ENCODE assay signal across 24 cellular contexts in genomic region chr11:34317038-34317360, GRCh38. TPM values are rescaled to one million over a fixed set of nuclear protein-coding genes. Genes with fewer than 3 reads are reported as not detected.
DNase-seq lines count a peak whose midpoint lies in the region; ATAC-seq, FAIRE-seq and TF ChIP-seq lines count a peak whose summit lies in the region.
"Had no signal": no experiment of that assay in that cellular context is flagged by ENCODE, and none has a peak within 500 bp of the region (broad histone marks: within the 10 kb centered on the region; RNA-seq: fewer than 3 reads in every experiment).

No MANE protein-coding gene starts in this region.

- no peaks in the 10 kb centered on the region for H3K36me3 Mint-ChIP-seq in neural crest cell (ENCODE audit: low read depth)
- H3K36me3 Mint-ChIP-seq in stimulated activated naive B cell treated with anti-CD40 and anti-IgM and Interleukin-4, amounts not matched to agents 10 μg/mL and 1 μg/mL and 100 μg/mL, for 72 hours: peaks cover 9 to 27% of the 10 kb centered on the region in 2 donors
- H3K36me3 Mint-ChIP-seq: CD4-positive, CD25-positive, alpha-beta regulatory T cell had no signal

- no peak overlapping the region for H3K9ac ChIP-seq in HepG2 (ENCODE audit: insufficient read depth, low read depth, low read length)
- H3K9ac ChIP-seq: BLaER1 had no signal

- no peak overlapping the region for H3K4me3 Mint-ChIP-seq in neural crest cell
- no peak overlapping the region for H3K4me3 Mint-ChIP-seq in stimulated activated naive B cell treated with anti-CD40 and anti-IgM and Interleukin-4, amounts not matched to agents 10 μg/mL and 1 μg/mL and 100 μg/mL, for 72 hours
- H3K4me3 Mint-ChIP-seq: CD4-positive, CD25-positive, alpha-beta regulatory T cell had no signal

- no peaks in the 10 kb centered on the region for H3K27me3 Mint-ChIP-seq in neural crest cell (ENCODE audit: low read depth)
- no peaks in the 10 kb centered on the region for H3K27me3 Mint-ChIP-seq in stimulated activated naive B cell treated with anti-CD40 and anti-IgM and Interleukin-4, amounts not matched to agents 10 μg/mL and 1 μg/mL and 100 μg/mL, for 72 hours

- BruUV-seq in HepG2 (replicated peaks; lab: Mats Ljungman, UMichigan): no TSS peak

- FAIRE-seq in HepG2 (lab: Jason Lieb, UNC): no peak
- FAIRE-seq: D721Med, GM19239, H1 had no signal

- no peaks in the 10 kb centered on the region for H4K20me1 ChIP-seq in HepG2 (ENCODE audit: insufficient read depth, low read length)
- H4K20me1 ChIP-seq: BLaER1 had no signal

- TF ChIP-seq EP300 in HepG2 (IDR thresholded peaks at IDR 0.05; ENCODE audit: low read depth in 2 of 2, low read length in 2 of 2): no peak
- no peak for TF ChIP-seq EP300 in HepG2 (CRISPR knock-in tag; IDR thresholded peaks at IDR 0.05; ENCODE audit: borderline replicate concordance)

- CTCF ChIA-PET in HepG2 (lab: Yijun Ruan, JAX; ENCODE audit: low intra/inter-chr PET ratio, low total read pairs): no interaction called here

- no peaks in the 10 kb centered on the region for H3K9me3 ChIP-seq in cardiac muscle cell (ENCODE audit: low read depth)
- no peaks in the 10 kb centered on the region for H3K9me3 ChIP-seq in HepG2 (ENCODE audit: low read length)
- H3K9me3 ChIP-seq: BLaER1, SJCRH30 had no signal

- peak overlapping the region; percentile 94 for H3K27ac Mint-ChIP-seq in neural crest cell (ENCODE audit: unreplicated experiment)
- peak overlapping the region; percentile 9 for H3K27ac Mint-ChIP-seq in stimulated activated naive B cell treated with anti-CD40 and anti-IgM and Interleukin-4, amounts not matched to agents 10 μg/mL and 1 μg/mL and 100 μg/mL, for 72 hours
- H3K27ac Mint-ChIP-seq: CD4-positive, CD25-positive, alpha-beta regulatory T cell had no signal

- no peak overlapping the region for H2AFZ ChIP-seq in HepG2 (ENCODE audit: low read length)
- H2AFZ ChIP-seq: PC-9 had no signal

- no peak for TF ChIP-seq RAD21 in HepG2 (CRISPR knock-in tag; IDR thresholded peaks at IDR 0.05)

- in situ Hi-C loops in HepG2 (cut with HindIII; ENCODE audit: extremely low pct_ligation_motif_present, low pct_unique_long_range_greater_than_20kb): no loop called here

- H3K36me3 ChIP-seq in cardiac muscle cell (no peaks in the 10 kb centered on the region), HepG2 (replicated peaks in 1 of 2; ENCODE audit: control insufficient read depth in 1 of 2, insufficient read depth in 2 of 2, low read length in 2 of 2) (peaks cover 4 to 10% of the 10 kb centered on the region in 2 experiments; a peak in 1 of 5 replicates)
- H3K36me3 ChIP-seq: BLaER1, SJCRH30 had no signal

- TF ChIP-seq CTCF in cardiac muscle cell (IDR thresholded peaks at IDR 0.05; ENCODE audit: low read depth, low read length) (no peak), HepG2 (CRISPR knock-in tag; IDR thresholded peaks at IDR 0.05) (no peak), neural crest cell (conservative IDR thresholded peaks at IDR 0.05) (no peak)

- no peak for TF ChIP-seq POLR2A in HepG2 (IDR thresholded peaks at IDR 0.05; ENCODE audit: insufficient read depth in 1 of 2, low read depth in 2 of 2, low read length in 2 of 2)

- H3K4me2 ChIP-seq in HepG2 (ENCODE audit: low read depth, low read length): no peak overlapping the region
- H3K4me2 ChIP-seq: PC-9 had no signal

- H3K4me1 ChIP-seq in cardiac muscle cell (ENCODE audit: low read depth) (peaks cover 40% of the 10 kb centered on the region), HepG2 (ENCODE audit: insufficient read depth, low read length) (peaks cover 68% of the 10 kb centered on the region)
- H3K4me1 ChIP-seq: SJCRH30 had no signal

- no peak for DNase-seq in cardiac muscle cell (ENCODE audit: low read depth in 1 of 2, low spot score in 1 of 2)
- no peak for DNase-seq in cardiac septum (ENCODE audit: low spot score)
- DNase-seq in HepG2 (ENCODE audit: low spot score): peak; percentile 50
- no peak for DNase-seq in neural crest cell (ENCODE audit: low read depth, low spot score)
- DNase-seq in stimulated activated naive B cell treated with anti-CD40 and anti-IgM and Interleukin-4, amounts not matched to agents 10 μg/mL and 1 μg/mL and 100 μg/mL, for 72 hours: no peak
- DNase-seq in activated effector memory CD4-positive, alpha-beta T cell treated with anti-CD3 and anti-CD28 coated beads, Interleukin-2, amount 50 U/mL, for 16 hours: no peak
- DNase-seq in activated CD4-positive, alpha-beta T cell treated with anti-CD3 and anti-CD28 coated beads, Interleukin-2, amount 50 U/mL, for 48 hours: no peak
- DNase-seq in NCI-H510A treated with DMSO at 0.1 percent for 48 hours (lab: John Stamatoyannopoulos, UW): no peak
- DNase-seq: 8988T; CD4-positive, CD25-positive, alpha-beta regulatory T cell; HCEC 1CT; NCI-H1092; NCI-H1417 treated with DMSO at 0.1 percent for 48 hours; NCI-H187; NCI-H2081 treated with DMSO at 0.1 percent for 48 hours; NCI-H524 treated with DMSO at 0.1 percent for 48 hours; NCI-H82; NK-92 treated with Interleukin-12 subunit alpha and Interleukin-12 subunit beta, amount 100 ng/mL, for 24 hours had no signal

- H3K4me3 ChIP-seq in cardiac muscle cell (no peak overlapping the region), HepG2 (replicated peaks in 1 of 3; ENCODE audit: insufficient read depth in 1 of 3, low read depth in 2 of 3, low read length in 3 of 3) (no peak overlapping the region)
- H3K4me3 ChIP-seq: BLaER1, PC-9, SJCRH30 had no signal

- peak; percentile 51 for ATAC-seq in HepG2
- no peak for ATAC-seq in stimulated activated naive B cell treated with anti-CD40 and anti-IgM and Interleukin-4, amounts not matched to agents 10 μg/mL and 1 μg/mL and 100 μg/mL, for 72 hours (replicated peaks)

- POLR2A ChIA-PET in HepG2 (lab: Yijun Ruan, JAX): interaction anchor here (4.2 kb wide), 1 partner anchor 41 kb away, joined by 20 read pairs; the partner anchor contains the start of gene ABTB2

- H3K27ac ChIP-seq in cardiac muscle cell: peak overlapping the region; percentile 56
- H3K27ac ChIP-seq in HepG2 (ENCODE audit: extremely low read length, insufficient read depth, low read length): peak overlapping the region; percentile 30
- H3K27ac ChIP-seq: BLaER1, PC-9, SJCRH30 had no signal

- peaks cover 13% of the 10 kb centered on the region for H3K79me2 ChIP-seq in HepG2 (ENCODE audit: insufficient read depth, low read length)

- H3K9me3 Mint-ChIP-seq in neural crest cell: no peaks in the 10 kb centered on the region
- no peaks in the 10 kb centered on the region for H3K9me3 Mint-ChIP-seq in stimulated activated naive B cell treated with anti-CD40 and anti-IgM and Interleukin-4, amounts not matched to agents 10 μg/mL and 1 μg/mL and 100 μg/mL, for 72 hours
- H3K9me3 Mint-ChIP-seq: CD4-positive, CD25-positive, alpha-beta regulatory T cell had no signal

- intact Hi-C loops in cardiac septum (cut with DNase I) (no loop called here), HepG2 (cut with micrococcal nuclease; ENCODE audit: unreplicated experiment) (loop anchor here (5.0 kb wide), 1 partner anchor 40 kb away; the partner anchor contains the start of gene ABTB2)

- peaks cover 19% of the 10 kb centered on the region for H3K4me1 Mint-ChIP-seq in neural crest cell
- H3K4me1 Mint-ChIP-seq in stimulated activated naive B cell treated with anti-CD40 and anti-IgM and Interleukin-4, amounts not matched to agents 10 μg/mL and 1 μg/mL and 100 μg/mL, for 72 hours: peaks cover 26 to 29% of the 10 kb centered on the region in 2 donors

- H3K27me3 ChIP-seq in cardiac muscle cell (no peaks in the 10 kb centered on the region), HepG2 (ENCODE audit: control insufficient read depth in 1 of 2, insufficient read depth in 2 of 2, low read length in 2 of 2) (no peaks in the 10 kb centered on the region)
- H3K27me3 ChIP-seq: BLaER1, SJCRH30 had no signal

TF ChIP-seq in HepG2, 621 proteins besides CTCF, POLR2A, EP300 and RAD21 (continues in another document):
- TF ChIP-seq ATF6 (CRISPR knock-in tag; conservative IDR thresholded peaks at IDR 0.05): no peak

RNA-seq across cellular contexts. Expression of gene ABTB2, which starts 40.8 kb away (rescaled TPM):
- 32.7 and 61.3 TPM in 2 replicates for total RNA-seq in cardiac muscle cell
- polyA plus RNA-seq in cardiac muscle cell: 29.0 and 55.4 TPM in 2 replicates
- total RNA-seq in cardiac septum: 27.9 TPM
- total RNA-seq in HepG2 (2016; rRNA removed; fragmentation: Illumina TruSeq; extraction: Trizol): 5.1 TPM in 2 replicates
- total RNA-seq in HepG2 (2016; cell fraction: cytosol; rRNA removed; fragmentation: Illumina TruSeq; extraction: Trizol; ENCODE audit: low read depth): 3.3 and 3.4 TPM in 2 replicates
- 4.1 and 4.8 TPM in 2 replicates for total RNA-seq in HepG2 (2016; cell fraction: insoluble cytoplasmic fraction; rRNA removed; fragmentation: Illumina TruSeq; extraction: Trizol)
- total RNA-seq in HepG2 (2016; cell fraction: membrane; rRNA removed; fragmentation: Illumina TruSeq; extraction: Trizol): 2.0 and 2.1 TPM in 2 replicates
- total RNA-seq in HepG2 (2016; cell fraction: nucleus; rRNA removed; fragmentation: Illumina TruSeq; extraction: Trizol): 6.9 and 8.5 TPM in 2 replicates
- polyA plus RNA-seq in HepG2 (2011; rRNA removed): 12.6 and 15.4 TPM in 2 replicates
- polyA plus RNA-seq in HepG2 (2011; cell fraction: cytosol; rRNA removed): 6.3 and 10.5 TPM in 2 replicates
- 33.6 and 53.2 TPM in 2 replicates for polyA plus RNA-seq in HepG2 (2011; cell fraction: nucleus; rRNA removed)
- polyA plus RNA-seq in HepG2 (2012): 9.3 and 13.3 TPM in 2 replicates
- 0.42 and 0.49 TPM in 2 replicates for polyA plus RNA-seq in HepG2 (2016; cell fraction: cytosol; fragmentation: Illumina TruSeq; extraction: Trizol; ENCODE audit: low read depth)
- 6.6 and 8.1 TPM in 2 replicates for polyA plus RNA-seq in HepG2 (2016; cell fraction: insoluble cytoplasmic fraction; fragmentation: Illumina TruSeq; extraction: Trizol; ENCODE audit: low read depth)
- 1.2 and 1.6 TPM in 2 replicates for polyA plus RNA-seq in HepG2 (2016; cell fraction: membrane; fragmentation: Illumina TruSeq; extraction: Trizol; ENCODE audit: low read depth)
- 14.1 and 15.1 TPM in 2 replicates for polyA plus RNA-seq in HepG2 (2016; cell fraction: nucleus; fragmentation: Illumina TruSeq; extraction: Trizol; ENCODE audit: insufficient read depth, low read depth)
- polyA minus RNA-seq in HepG2 (2011; rRNA and poly(A)+ RNA removed; ENCODE audit: low replicate concordance): 2.9 and 21.3 TPM in 2 replicates
- 7.5 and 8.7 TPM in 2 replicates for polyA minus RNA-seq in HepG2 (2011; cell fraction: cytosol; rRNA and poly(A)+ RNA removed)
- polyA minus RNA-seq in HepG2 (2011; cell fraction: nucleus; rRNA and poly(A)+ RNA removed): 12.9 and 21.4 TPM in 2 replicates
- 2.3 and 3.0 TPM in 2 replicates for total RNA-seq in neural crest cell
